Comparison of ENCODE assay signal across 19 cellular contexts in the genomic region with DNA sequence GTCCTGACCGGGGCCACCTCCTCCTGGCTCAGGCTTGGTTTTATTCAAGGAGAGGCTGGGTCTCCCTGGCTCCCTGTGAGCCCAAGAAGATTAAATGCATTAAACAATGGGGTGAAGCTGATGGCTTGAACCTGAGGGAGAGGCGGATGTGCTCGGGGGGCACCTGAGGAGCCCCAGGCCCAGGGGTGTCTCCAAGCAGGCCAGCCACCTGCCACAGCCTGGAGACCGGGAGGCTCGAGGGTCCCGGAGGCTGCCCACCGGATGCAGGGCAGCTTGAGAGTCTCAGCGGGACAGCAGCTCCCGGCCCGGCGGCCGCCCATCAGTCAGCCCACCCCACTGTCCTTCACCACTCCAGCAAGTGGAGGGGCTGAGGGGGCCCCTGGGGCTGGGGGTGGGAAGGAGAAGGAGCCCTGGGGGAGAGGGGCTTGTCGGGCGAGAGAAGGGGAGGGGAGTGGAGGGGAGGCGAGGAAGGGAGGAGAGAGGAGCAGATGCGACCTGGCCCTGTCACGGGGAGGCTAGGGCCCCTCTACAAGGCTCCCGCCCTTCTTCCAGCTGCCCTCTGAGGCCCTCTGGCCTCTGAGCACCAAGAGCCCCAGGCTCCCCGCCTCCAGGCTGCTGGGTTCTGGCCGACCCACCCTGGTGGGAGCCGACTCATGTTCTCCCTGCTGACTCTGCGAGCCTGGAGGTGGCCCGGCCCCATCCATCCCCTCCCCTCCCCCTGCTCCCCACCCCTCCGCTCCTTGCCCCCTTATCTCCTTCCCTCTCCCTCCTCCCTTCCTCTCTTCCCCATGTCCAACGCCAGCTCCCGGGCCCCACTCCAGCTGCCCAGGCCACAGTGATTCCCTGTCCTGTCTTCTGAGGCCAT. TPM values are rescaled to one million over a fixed set of nuclear protein-coding genes. Genes with fewer than 3 reads are reported as not detected.
DNase-seq lines count a peak whose midpoint lies in the region; ATAC-seq, FAIRE-seq and TF ChIP-seq lines count a peak whose summit lies in the region.
"Had no signal": no experiment of that assay in that cellular context is flagged by ENCODE, and none has a peak within 500 bp of the region (broad histone marks: within the 10 kb centered on the region; RNA-seq: fewer than 3 reads in every experiment).

No MANE protein-coding gene starts in this region.

- H2AFZ ChIP-seq in SK-N-SH (ENCODE audit: low read depth): no peak overlapping the region
- H2AFZ ChIP-seq in HepG2 (ENCODE audit: low read length): no peak overlapping the region

- H3K27me3 ChIP-seq in SK-N-SH (ENCODE audit: insufficient read depth) (no peaks in the 10 kb centered on the region; the same call in 1 of the 2 replicates), HepG2 (ENCODE audit: control insufficient read depth in 1 of 2, insufficient read depth in 2 of 2, low read length in 2 of 2) (no peaks in the 10 kb centered on the region)
- H3K27me3 ChIP-seq in CD4-positive, alpha-beta memory T cell (ENCODE audit: insufficient read depth, low read length): no peaks in the 10 kb centered on the region

- no peaks in the 10 kb centered on the region for H4K20me1 ChIP-seq in SK-N-SH (ENCODE audit: insufficient read depth)
- H4K20me1 ChIP-seq in HepG2 (ENCODE audit: insufficient read depth, low read length): no peaks in the 10 kb centered on the region

- H3K27ac Mint-ChIP-seq in CD4-positive, alpha-beta memory T cell: peak overlapping the region in 6 of 7 donors; percentile 17 to 100 (median 80)
- peak overlapping the region; percentile 44 for H3K27ac Mint-ChIP-seq in activated CD4-positive, alpha-beta memory T cell treated with anti-CD3 and anti-CD28 coated beads, Interleukin-2, amount 10 ng/mL, durations not matched to agents 7 days and 5 days

- no peak for TF ChIP-seq POLR2A in HepG2 (IDR thresholded peaks at IDR 0.05; ENCODE audit: insufficient read depth in 1 of 2, low read depth in 2 of 2, low read length in 2 of 2)

- intact Hi-C loops in CD4-positive, alpha-beta memory T cell (cut with micrococcal nuclease): loop anchor here (1.0 kb wide), 1 partner anchor 12 kb away; no protein-coding TSS in a partner anchor
- intact Hi-C loops in HepG2 (cut with micrococcal nuclease; ENCODE audit: unreplicated experiment): loop anchor here (5.0 kb wide), 1 partner anchor 33 kb away; no protein-coding TSS in a partner anchor

- TF ChIP-seq RAD21 in SK-N-SH (IDR thresholded peaks at IDR 0.05; ENCODE audit: low read length) (no peak), HepG2 (CRISPR knock-in tag; IDR thresholded peaks at IDR 0.05) (no peak)

- no TSS peak for BruUV-seq in HepG2 (replicated peaks; lab: Mats Ljungman, UMichigan)

- peaks cover 0 to 15% of the 10 kb centered on the region in 2 experiments; a peak in 1 of 4 replicates for H3K4me1 ChIP-seq in SK-N-SH (ENCODE audit: control insufficient read depth in 1 of 2, insufficient read depth in 2 of 2, low read depth in 1 of 2, low read length in 1 of 2)
- H3K4me1 ChIP-seq in CD4-positive, alpha-beta memory T cell (ENCODE audit: insufficient read depth, low read length): peaks cover 67% of the 10 kb centered on the region
- peaks cover 73% of the 10 kb centered on the region for H3K4me1 ChIP-seq in HepG2 (ENCODE audit: insufficient read depth, low read length)

- H3K27me3 Mint-ChIP-seq in CD4-positive, alpha-beta memory T cell: no peaks in the 10 kb centered on the region
- H3K27me3 Mint-ChIP-seq in activated CD4-positive, alpha-beta memory T cell treated with anti-CD3 and anti-CD28 coated beads, Interleukin-2, amount 10 ng/mL, durations not matched to agents 7 days and 5 days: no peaks in the 10 kb centered on the region

- peak overlapping the region in 7 of 8 donors; percentile 41 to 91 (median 86) for H3K4me3 Mint-ChIP-seq in CD4-positive, alpha-beta memory T cell
- H3K4me3 Mint-ChIP-seq in activated CD4-positive, alpha-beta memory T cell treated with anti-CD3 and anti-CD28 coated beads, Interleukin-2, amount 10 ng/mL, durations not matched to agents 7 days and 5 days: no peak overlapping the region
- H3K4me3 Mint-ChIP-seq: neural crest cell had no signal

- CTCF ChIA-PET in SK-N-SH (lab: Yijun Ruan, JAX): interaction anchor here (0.5 to 15.1 kb wide), 6 partner anchors 13 to 64 kb away, joined by 3 to 184 read pairs (median 5); no protein-coding TSS in a partner anchor
- CTCF ChIA-PET in CD4-positive, alpha-beta memory T cell (lab: Charles Lee; ENCODE audit: partially characterized antibody): interaction anchor here (1.0 to 8.4 kb wide), 6 partner anchors 13 to 98 kb away, joined by 3 to 72 read pairs (median 14); partner anchors contain the start of gene CD7
- CTCF ChIA-PET in activated CD4-positive, alpha-beta memory T cell treated with anti-CD3 and anti-CD28 coated beads, Interleukin-2, amount 10 ng/mL, durations not matched to agents 7 days and 5 days (lab: Charles Lee): interaction anchor here (1.0 to 4.8 kb wide), 5 partner anchors 12 to 68 kb away, joined by 3 to 28 read pairs (median 17); partner anchors contain the start of gene CD7
- CTCF ChIA-PET in HepG2 (lab: Yijun Ruan, JAX; ENCODE audit: low intra/inter-chr PET ratio, low total read pairs): no interaction called here

- H3K9ac ChIP-seq in SK-N-SH: no peak overlapping the region
- no peak overlapping the region for H3K9ac ChIP-seq in HepG2 (ENCODE audit: insufficient read depth, low read depth, low read length)

- H3K36me3 ChIP-seq in SK-N-SH (replicated peaks in 1 of 2; ENCODE audit: control insufficient read depth in 1 of 2, insufficient read depth in 2 of 2, low read length in 1 of 2) (no peaks in the 10 kb centered on the region), HepG2 (replicated peaks in 1 of 2; ENCODE audit: control insufficient read depth in 1 of 2, insufficient read depth in 2 of 2, low read length in 2 of 2) (no peaks in the 10 kb centered on the region)
- H3K36me3 ChIP-seq in CD4-positive, alpha-beta memory T cell (ENCODE audit: insufficient read depth, low read length): no peaks in the 10 kb centered on the region

- no peaks in the 10 kb centered on the region for H3K36me3 Mint-ChIP-seq in CD4-positive, alpha-beta memory T cell
- H3K36me3 Mint-ChIP-seq in activated CD4-positive, alpha-beta memory T cell treated with anti-CD3 and anti-CD28 coated beads, Interleukin-2, amount 10 ng/mL, durations not matched to agents 7 days and 5 days (ENCODE audit: low read depth): no peaks in the 10 kb centered on the region

- in situ Hi-C loops in HepG2 (cut with HindIII; ENCODE audit: extremely low pct_ligation_motif_present, low pct_unique_long_range_greater_than_20kb): no loop called here

- no peak for TF ChIP-seq EP300 in SK-N-SH (IDR thresholded peaks at IDR 0.05; ENCODE audit: borderline replicate concordance in 1 of 2, low read depth in 1 of 2, low read length in 1 of 2)
- no peak for TF ChIP-seq EP300 in HepG2 (IDR thresholded peaks at IDR 0.05; ENCODE audit: low read depth in 2 of 2, low read length in 2 of 2)
- no peak for TF ChIP-seq EP300 in HepG2 (CRISPR knock-in tag; IDR thresholded peaks at IDR 0.05; ENCODE audit: borderline replicate concordance)

- FAIRE-seq in HepG2 (lab: Jason Lieb, UNC): no peak
- FAIRE-seq: colon, G401.6 had no signal

- no peak overlapping the region for H3K4me2 ChIP-seq in SK-N-SH
- peak overlapping the region; percentile 75 for H3K4me2 ChIP-seq in HepG2 (ENCODE audit: low read depth, low read length)

- ATAC-seq in SK-N-SH treated with all-trans-retinoic acid at 6 μM for 48 hours: no peak
- ATAC-seq in HepG2: peak; percentile 42
- no peak for ATAC-seq in HG03097 (IDR thresholded peaks at IDR 0.05; ENCODE audit: low FRiP score, unreplicated experiment)
- ATAC-seq: esophagus mucosa had no signal

- no peaks in the 10 kb centered on the region for H3K9me2 ChIP-seq in SK-N-SH

- H3K4me3 ChIP-seq in SK-N-SH (ENCODE audit: low read depth in 2 of 2, low read length in 1 of 2) (no peak overlapping the region), HepG2 (replicated peaks in 1 of 3; ENCODE audit: insufficient read depth in 1 of 3, low read depth in 2 of 3, low read length in 3 of 3) (peak overlapping the region in 1 of 3 experiments; percentile 59; a peak in 1 of 6 replicates)
- peak overlapping the region; percentile 42 to 54 for H3K4me3 ChIP-seq in CD4-positive, alpha-beta memory T cell (ENCODE audit: low read length in 2 of 2)

- no peaks in the 10 kb centered on the region for H3K79me2 ChIP-seq in SK-N-SH (ENCODE audit: insufficient read depth)
- H3K79me2 ChIP-seq in HepG2 (ENCODE audit: insufficient read depth, low read length): no peaks in the 10 kb centered on the region

- TF ChIP-seq CTCF in SK-N-SH (IDR thresholded peaks at IDR 0.05) (no peak), HepG2 (CRISPR knock-in tag; IDR thresholded peaks at IDR 0.05) (no peak)

- H3F3A ChIP-seq in SK-N-SH (replicated peaks; ENCODE audit: insufficient read depth): no peaks in the 10 kb centered on the region

- DNase-seq in SK-N-SH: peak; percentile 56
- DNase-seq in CD4-positive, alpha-beta memory T cell: no peak
- DNase-seq in activated CD4-positive, alpha-beta memory T cell treated with anti-CD3 and anti-CD28 coated beads, Interleukin-2, amount 10 ng/mL, durations not matched to agents 7 days and 5 days: no peak
- DNase-seq in HepG2 (ENCODE audit: low spot score): no peak
- no peak for DNase-seq in NCI-H748 (lab: John Stamatoyannopoulos, UW; ENCODE audit: unreplicated experiment)
- DNase-seq in SKM-1 (lab: John Stamatoyannopoulos, UW; ENCODE audit: unreplicated experiment): no peak
- DNase-seq: hypothalamus, KBM-7, NCI-H146, OCI-M1 had no signal

- POLR2A ChIA-PET in SK-N-SH (lab: Yijun Ruan, JAX): interaction anchor here (1.3 kb wide), 1 partner anchor 11 kb away, joined by 5 read pairs; no protein-coding TSS in a partner anchor
- POLR2A ChIA-PET in CD4-positive, alpha-beta memory T cell (lab: Charles Lee; ENCODE audit: partially characterized antibody): interaction anchor here (0.8 to 10.4 kb wide), 10 partner anchors 11 to 197 kb away, joined by 3 to 172 read pairs (median 16); partner anchors contain the start of genes CD7 and CSNK1D
- POLR2A ChIA-PET in activated CD4-positive, alpha-beta memory T cell treated with anti-CD3 and anti-CD28 coated beads, Interleukin-2, amount 10 ng/mL, durations not matched to agents 7 days and 5 days (lab: Charles Lee): interaction anchor here (1.7 to 7.6 kb wide), 6 partner anchors 9 to 75 kb away, joined by 4 to 120 read pairs (median 18); partner anchors contain the start of genes CD7, CSNK1D and SLC16A3
- POLR2A ChIA-PET in HepG2 (lab: Yijun Ruan, JAX): interaction anchor here (0.6 to 12.8 kb wide), 22 partner anchors 9 to 75 kb away, joined by 3 to 270 read pairs (median 7); partner anchors contain the start of genes CD7, CSNK1D, SECTM1 and SLC16A3

- H3K9me3 Mint-ChIP-seq in CD4-positive, alpha-beta memory T cell: peaks cover 0 to 2% (median 0%) of the 10 kb centered on the region in 8 donors
- H3K9me3 Mint-ChIP-seq in activated CD4-positive, alpha-beta memory T cell treated with anti-CD3 and anti-CD28 coated beads, Interleukin-2, amount 10 ng/mL, durations not matched to agents 7 days and 5 days: no peaks in the 10 kb centered on the region
- H3K9me3 Mint-ChIP-seq: neural crest cell had no signal

- H3K9me3 ChIP-seq in SK-N-SH (no peaks in the 10 kb centered on the region), HepG2 (ENCODE audit: low read length) (no peaks in the 10 kb centered on the region)
- no peaks in the 10 kb centered on the region for H3K9me3 ChIP-seq in CD4-positive, alpha-beta memory T cell (ENCODE audit: control insufficient read depth in 1 of 2, low read length in 2 of 2)

- peaks cover 19 to 73% (median 50%) of the 10 kb centered on the region in 4 donors for H3K4me1 Mint-ChIP-seq in CD4-positive, alpha-beta memory T cell
- peaks cover 68% of the 10 kb centered on the region for H3K4me1 Mint-ChIP-seq in activated CD4-positive, alpha-beta memory T cell treated with anti-CD3 and anti-CD28 coated beads, Interleukin-2, amount 10 ng/mL, durations not matched to agents 7 days and 5 days

- 90% methylated on average over 22 of the region's 26 CpGs for WGBS in SK-N-SH (ENCODE audit: low lambda C conversion rate)
- 51% methylated on average over 26 of the region's 26 CpGs for WGBS in HepG2 (ENCODE audit: low lambda C conversion rate)

- H3K27ac ChIP-seq in SK-N-SH (ENCODE audit: low read depth in 2 of 2, low read length in 1 of 2) (no peak overlapping the region), HepG2 (ENCODE audit: extremely low read length, insufficient read depth, low read length) (no peak overlapping the region)
- peak overlapping the region; percentile 64 for H3K27ac ChIP-seq in CD4-positive, alpha-beta memory T cell (ENCODE audit: low read depth, low read length)
- H3K27ac ChIP-seq: 22Rv1 had no signal

RNA-seq across cellular contexts. Expression of gene CD7, which starts 13.2 kb away (rescaled TPM):
- 0.07 TPM in 1 of 2 replicates, not detected in the other for polyA plus RNA-seq in SK-N-SH (2012; rRNA removed)
- 0.16 TPM in 1 of 2 replicates, not detected in the other for polyA plus RNA-seq in SK-N-SH (2012; cell fraction: cytosol; rRNA removed)
- polyA plus RNA-seq in SK-N-SH (2012; cell fraction: nucleus; rRNA removed): not detected in 2 replicates
- total RNA-seq in CD4-positive, alpha-beta memory T cell: 10 to 100 TPM; 40.9 to 41.0 TPM
- polyA plus RNA-seq in CD4-positive, alpha-beta memory T cell: 10 to 100 TPM; 53.1 to 82.6 TPM
- 100 to 1,000 TPM; 138 to 140 TPM for total RNA-seq in activated CD4-positive, alpha-beta memory T cell treated with anti-CD3 and anti-CD28 coated beads, Interleukin-2, amount 10 ng/mL, durations not matched to agents 7 days and 5 days
- total RNA-seq in HepG2 (2016; rRNA removed; fragmentation: Illumina TruSeq; extraction: Trizol): 29.7 and 67.6 TPM in 2 replicates
- 23.3 and 25.5 TPM in 2 replicates for total RNA-seq in HepG2 (2016; cell fraction: cytosol; rRNA removed; fragmentation: Illumina TruSeq; extraction: Trizol; ENCODE audit: low read depth)
- 24.7 and 74.3 TPM in 2 replicates for total RNA-seq in HepG2 (2016; cell fraction: insoluble cytoplasmic fraction; rRNA removed; fragmentation: Illumina TruSeq; extraction: Trizol)
- 36.8 and 47.2 TPM in 2 replicates for total RNA-seq in HepG2 (2016; cell fraction: membrane; rRNA removed; fragmentation: Illumina TruSeq; extraction: Trizol)
- total RNA-seq in HepG2 (2016; cell fraction: nucleus; rRNA removed; fragmentation: Illumina TruSeq; extraction: Trizol): 53.2 and 64.7 TPM in 2 replicates
- polyA plus RNA-seq in HepG2 (2011; rRNA removed): 72.7 and 76.4 TPM in 2 replicates
- 34.4 and 89.4 TPM in 2 replicates for polyA plus RNA-seq in HepG2 (2011; cell fraction: cytosol; rRNA removed)
- 127 and 155 TPM in 2 replicates for polyA plus RNA-seq in HepG2 (2011; cell fraction: nucleus; rRNA removed)
- polyA plus RNA-seq in HepG2 (2012): 46.2 and 62.8 TPM in 2 replicates
- 56.5 and 63.8 TPM in 2 replicates for polyA plus RNA-seq in HepG2 (2016; cell fraction: cytosol; fragmentation: Illumina TruSeq; extraction: Trizol; ENCODE audit: low read depth)
- polyA plus RNA-seq in HepG2 (2016; cell fraction: insoluble cytoplasmic fraction; fragmentation: Illumina TruSeq; extraction: Trizol; ENCODE audit: low read depth): 56.7 and 68.4 TPM in 2 replicates
- 78.3 and 78.6 TPM in 2 replicates for polyA plus RNA-seq in HepG2 (2016; cell fraction: membrane; fragmentation: Illumina TruSeq; extraction: Trizol; ENCODE audit: low read depth)
- polyA plus RNA-seq in HepG2 (2016; cell fraction: nucleus; fragmentation: Illumina TruSeq; extraction: Trizol; ENCODE audit: insufficient read depth, low read depth): 226 and 244 TPM in 2 replicates
- 43.3 TPM in 1 of 2 replicates, not detected in the other for polyA minus RNA-seq in HepG2 (2011; rRNA and poly(A)+ RNA removed; ENCODE audit: low replicate concordance)
- polyA minus RNA-seq in HepG2 (2011; cell fraction: cytosol; rRNA and poly(A)+ RNA removed): 31.0 and 32.1 TPM in 2 replicates
- polyA minus RNA-seq in HepG2 (2011; cell fraction: nucleus; rRNA and poly(A)+ RNA removed): 7.9 and 8.8 TPM in 2 replicates
- total RNA-seq: NCI-H460, neural crest cell had no signal

RNA-seq across cellular contexts. Expression of gene SECTM1, which starts 29.4 kb away (rescaled TPM):
- polyA plus RNA-seq in SK-N-SH (2012; rRNA removed) (2.1 and 3.8 TPM in 2 replicates), HepG2 (2011; rRNA removed) (3.5 and 4.2 TPM in 2 replicates)
- 0.82 and 1.6 TPM in 2 replicates for polyA plus RNA-seq in SK-N-SH (2012; cell fraction: cytosol; rRNA removed)
- 1.3 and 1.4 TPM in 2 replicates for polyA plus RNA-seq in SK-N-SH (2012; cell fraction: nucleus; rRNA removed)
- 1 to 10 TPM; 5.3 to 6.1 TPM for total RNA-seq in CD4-positive, alpha-beta memory T cell
- 1 to 10 TPM; 2.2 to 4.3 TPM for polyA plus RNA-seq in CD4-positive, alpha-beta memory T cell
- total RNA-seq in activated CD4-positive, alpha-beta memory T cell treated with anti-CD3 and anti-CD28 coated beads, Interleukin-2, amount 10 ng/mL, durations not matched to agents 7 days and 5 days: 10 to 100 TPM; 18.3 to 18.5 TPM
- 2.4 and 5.3 TPM in 2 replicates for total RNA-seq in HepG2 (2016; rRNA removed; fragmentation: Illumina TruSeq; extraction: Trizol)
- total RNA-seq in HepG2 (2016; cell fraction: cytosol; rRNA removed; fragmentation: Illumina TruSeq; extraction: Trizol; ENCODE audit: low read depth): 3.3 TPM in 2 replicates
- total RNA-seq in HepG2 (2016; cell fraction: insoluble cytoplasmic fraction; rRNA removed; fragmentation: Illumina TruSeq; extraction: Trizol): 3.0 and 5.5 TPM in 2 replicates
- total RNA-seq in HepG2 (2016; cell fraction: membrane; rRNA removed; fragmentation: Illumina TruSeq; extraction: Trizol): 3.8 and 5.6 TPM in 2 replicates
- 6.9 and 7.3 TPM in 2 replicates for total RNA-seq in HepG2 (2016; cell fraction: nucleus; rRNA removed; fragmentation: Illumina TruSeq; extraction: Trizol)
- 2.7 and 4.2 TPM in 2 replicates for polyA plus RNA-seq in HepG2 (2011; cell fraction: cytosol; rRNA removed)
- 6.7 and 7.1 TPM in 2 replicates for polyA plus RNA-seq in HepG2 (2011; cell fraction: nucleus; rRNA removed)
- 5.0 and 7.2 TPM in 2 replicates for polyA plus RNA-seq in HepG2 (2012)
- 2.6 and 3.4 TPM in 2 replicates for polyA plus RNA-seq in HepG2 (2016; cell fraction: cytosol; fragmentation: Illumina TruSeq; extraction: Trizol; ENCODE audit: low read depth)
- 4.0 and 4.2 TPM in 2 replicates for polyA plus RNA-seq in HepG2 (2016; cell fraction: insoluble cytoplasmic fraction; fragmentation: Illumina TruSeq; extraction: Trizol; ENCODE audit: low read depth)
- 4.3 and 4.7 TPM in 2 replicates for polyA plus RNA-seq in HepG2 (2016; cell fraction: membrane; fragmentation: Illumina TruSeq; extraction: Trizol; ENCODE audit: low read depth)
- 5.1 and 5.5 TPM in 2 replicates for polyA plus RNA-seq in HepG2 (2016; cell fraction: nucleus; fragmentation: Illumina TruSeq; extraction: Trizol; ENCODE audit: insufficient read depth, low read depth)
- polyA minus RNA-seq in HepG2 (2011; rRNA and poly(A)+ RNA removed; ENCODE audit: low replicate concordance): 8.8 and 15.0 TPM in 2 replicates
- polyA minus RNA-seq in HepG2 (2011; cell fraction: cytosol; rRNA and poly(A)+ RNA removed): 1.9 and 2.6 TPM in 2 replicates
- polyA minus RNA-seq in HepG2 (2011; cell fraction: nucleus; rRNA and poly(A)+ RNA removed): 5.0 and 7.3 TPM in 2 replicates
- total RNA-seq: neural crest cell had no signal

RNA-seq across cellular contexts. Expression of gene CSNK1D, which starts 30.7 kb away (rescaled TPM):
- polyA plus RNA-seq in SK-N-SH (2012; rRNA removed) (133 and 216 TPM in 2 replicates), HepG2 (2011; rRNA removed) (128 and 148 TPM in 2 replicates)
- 121 and 170 TPM in 2 replicates for polyA plus RNA-seq in SK-N-SH (2012; cell fraction: cytosol; rRNA removed)
- 670 and 707 TPM in 2 replicates for polyA plus RNA-seq in SK-N-SH (2012; cell fraction: nucleus; rRNA removed)
- 100 to 1,000 TPM; 182 TPM for total RNA-seq in CD4-positive, alpha-beta memory T cell
- 10 to 100 TPM; 31.6 to 77.2 TPM for polyA plus RNA-seq in CD4-positive, alpha-beta memory T cell
- 100 to 1,000 TPM; 116 TPM for total RNA-seq in activated CD4-positive, alpha-beta memory T cell treated with anti-CD3 and anti-CD28 coated beads, Interleukin-2, amount 10 ng/mL, durations not matched to agents 7 days and 5 days
- total RNA-seq in HepG2 (2016; rRNA removed; fragmentation: Illumina TruSeq; extraction: Trizol): 28.4 and 31.5 TPM in 2 replicates
- total RNA-seq in HepG2 (2016; cell fraction: cytosol; rRNA removed; fragmentation: Illumina TruSeq; extraction: Trizol; ENCODE audit: low read depth): 19.2 and 20.4 TPM in 2 replicates
- total RNA-seq in HepG2 (2016; cell fraction: insoluble cytoplasmic fraction; rRNA removed; fragmentation: Illumina TruSeq; extraction: Trizol): 23.0 and 34.1 TPM in 2 replicates
- total RNA-seq in HepG2 (2016; cell fraction: membrane; rRNA removed; fragmentation: Illumina TruSeq; extraction: Trizol): 24.3 and 26.6 TPM in 2 replicates
- 42.8 and 45.6 TPM in 2 replicates for total RNA-seq in HepG2 (2016; cell fraction: nucleus; rRNA removed; fragmentation: Illumina TruSeq; extraction: Trizol)
- polyA plus RNA-seq in HepG2 (2011; cell fraction: cytosol; rRNA removed): 81.5 and 90.2 TPM in 2 replicates
- 1,010 and 1,066 TPM in 2 replicates for polyA plus RNA-seq in HepG2 (2011; cell fraction: nucleus; rRNA removed)
- polyA plus RNA-seq in HepG2 (2012): 164 and 234 TPM in 2 replicates
- 19.6 and 21.8 TPM in 2 replicates for polyA plus RNA-seq in HepG2 (2016; cell fraction: cytosol; fragmentation: Illumina TruSeq; extraction: Trizol; ENCODE audit: low read depth)
- 71.8 and 89.7 TPM in 2 replicates for polyA plus RNA-seq in HepG2 (2016; cell fraction: insoluble cytoplasmic fraction; fragmentation: Illumina TruSeq; extraction: Trizol; ENCODE audit: low read depth)
- 40.8 and 42.7 TPM in 2 replicates for polyA plus RNA-seq in HepG2 (2016; cell fraction: membrane; fragmentation: Illumina TruSeq; extraction: Trizol; ENCODE audit: low read depth)
- 316 and 342 TPM in 2 replicates for polyA plus RNA-seq in HepG2 (2016; cell fraction: nucleus; fragmentation: Illumina TruSeq; extraction: Trizol; ENCODE audit: insufficient read depth, low read depth)
- polyA minus RNA-seq in HepG2 (2011; rRNA and poly(A)+ RNA removed; ENCODE audit: low replicate concordance): 78.0 and 103 TPM in 2 replicates
- 51.7 and 60.9 TPM in 2 replicates for polyA minus RNA-seq in HepG2 (2011; cell fraction: cytosol; rRNA and poly(A)+ RNA removed)
- 117 and 118 TPM in 2 replicates for polyA minus RNA-seq in HepG2 (2011; cell fraction: nucleus; rRNA and poly(A)+ RNA removed)

RNA-seq across cellular contexts. Expression of gene TEX19, which starts 54.9 kb away (rescaled TPM):
- polyA plus RNA-seq in SK-N-SH (2012; rRNA removed) (0.10 and 0.11 TPM in 2 replicates), HepG2 (2011; rRNA removed) (4.9 and 6.0 TPM in 2 replicates)
- 0.08 and 0.12 TPM in 2 replicates for polyA plus RNA-seq in SK-N-SH (2012; cell fraction: cytosol; rRNA removed)
- 0.08 and 0.11 TPM in 2 replicates for polyA plus RNA-seq in SK-N-SH (2012; cell fraction: nucleus; rRNA removed)
- total RNA-seq in CD4-positive, alpha-beta memory T cell: not detected
- polyA plus RNA-seq in CD4-positive, alpha-beta memory T cell: not detected
- not detected for total RNA-seq in activated CD4-positive, alpha-beta memory T cell treated with anti-CD3 and anti-CD28 coated beads, Interleukin-2, amount 10 ng/mL, durations not matched to agents 7 days and 5 days
- 1.3 and 1.8 TPM in 2 replicates for total RNA-seq in HepG2 (2016; rRNA removed; fragmentation: Illumina TruSeq; extraction: Trizol)
- 0.61 and 0.62 TPM in 2 replicates for total RNA-seq in HepG2 (2016; cell fraction: cytosol; rRNA removed; fragmentation: Illumina TruSeq; extraction: Trizol; ENCODE audit: low read depth)
- total RNA-seq in HepG2 (2016; cell fraction: insoluble cytoplasmic fraction; rRNA removed; fragmentation: Illumina TruSeq; extraction: Trizol): 1.6 TPM in 2 replicates
- total RNA-seq in HepG2 (2016; cell fraction: membrane; rRNA removed; fragmentation: Illumina TruSeq; extraction: Trizol): 1.4 and 1.7 TPM in 2 replicates
- total RNA-seq in HepG2 (2016; cell fraction: nucleus; rRNA removed; fragmentation: Illumina TruSeq; extraction: Trizol): 0.31 and 0.50 TPM in 2 replicates
- 4.4 and 5.4 TPM in 2 replicates for polyA plus RNA-seq in HepG2 (2011; cell fraction: cytosol; rRNA removed)
- polyA plus RNA-seq in HepG2 (2011; cell fraction: nucleus; rRNA removed): 1.8 TPM in 2 replicates
- 3.9 TPM in 2 replicates for polyA plus RNA-seq in HepG2 (2012)
- polyA plus RNA-seq in HepG2 (2016; cell fraction: cytosol; fragmentation: Illumina TruSeq; extraction: Trizol; ENCODE audit: low read depth): 0.29 and 0.36 TPM in 2 replicates
- polyA plus RNA-seq in HepG2 (2016; cell fraction: insoluble cytoplasmic fraction; fragmentation: Illumina TruSeq; extraction: Trizol; ENCODE audit: low read depth): 1.2 and 1.6 TPM in 2 replicates
- 0.61 and 0.72 TPM in 2 replicates for polyA plus RNA-seq in HepG2 (2016; cell fraction: membrane; fragmentation: Illumina TruSeq; extraction: Trizol; ENCODE audit: low read depth)
- polyA plus RNA-seq in HepG2 (2016; cell fraction: nucleus; fragmentation: Illumina TruSeq; extraction: Trizol; ENCODE audit: insufficient read depth, low read depth): 0.55 and 1.4 TPM in 2 replicates
- 1.6 and 8.6 TPM in 2 replicates for polyA minus RNA-seq in HepG2 (2011; rRNA and poly(A)+ RNA removed; ENCODE audit: low replicate concordance)
- polyA minus RNA-seq in HepG2 (2011; cell fraction: cytosol; rRNA and poly(A)+ RNA removed): 1.8 and 2.5 TPM in 2 replicates
- polyA minus RNA-seq in HepG2 (2011; cell fraction: nucleus; rRNA and poly(A)+ RNA removed): 0.26 and 0.50 TPM in 2 replicates
- total RNA-seq: esophagus mucosa had no signal
- polyA plus RNA-seq: liver had no signal

Comparison
In these comparisons a context has a peak if more than half of its experiments do, and no peak if none do; other contexts are left out.
1. H3K4me3 ChIP-seq: peak in CD4-positive, alpha-beta memory T cell (2 of 2); none in SK-N-SH (0 of 2).